ENCODE assay signal across 10 cellular contexts in the genomic region with DNA sequence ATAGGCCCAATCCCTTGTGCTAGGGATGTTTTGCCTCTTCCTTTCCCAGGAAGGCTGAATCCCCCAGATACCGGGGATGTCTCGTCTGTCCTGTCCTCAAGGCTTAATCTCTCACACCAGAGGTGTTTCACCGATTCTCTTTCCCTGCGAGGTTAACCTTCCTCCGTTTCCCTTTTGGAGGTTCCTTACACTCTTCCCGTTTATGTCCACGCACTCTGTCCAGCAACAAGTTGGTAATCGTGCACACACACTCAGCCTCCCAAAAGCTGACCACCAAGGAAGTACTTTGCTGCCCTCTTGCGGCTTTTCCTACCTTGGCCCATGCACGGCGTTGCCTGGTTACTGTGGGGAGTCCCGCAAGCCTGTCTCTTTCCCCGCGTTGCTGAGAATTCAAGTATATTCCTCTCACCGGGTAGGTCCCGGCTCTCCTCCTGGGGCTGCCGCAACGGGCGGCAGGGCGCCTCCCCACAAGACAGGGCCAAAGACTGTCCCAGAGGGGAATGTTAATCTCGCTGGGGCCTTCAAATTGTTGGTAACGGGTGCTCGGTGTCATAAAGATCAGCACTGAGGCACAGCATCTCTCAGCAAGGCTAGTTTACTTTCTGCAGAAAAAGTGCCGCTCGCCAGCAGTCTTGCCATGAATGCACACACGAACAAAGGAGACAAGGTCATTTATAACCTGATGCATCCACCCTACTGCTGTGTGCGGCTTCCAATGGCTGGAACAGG. TPM values are rescaled to one million over a fixed set of nuclear protein-coding genes. Genes with fewer than 3 reads are reported as not detected.
A peak's percentile ranks its signal among the peaks of the same experiment; 100 is the strongest.
DNase-seq lines count a peak whose midpoint lies in the region; ATAC-seq and TF ChIP-seq lines count a peak whose summit lies in the region.
"Had no signal": no experiment of that assay in that cellular context is flagged by ENCODE, and none has a peak within 500 bp of the region (broad histone marks: within the 10 kb centered on the region; RNA-seq: fewer than 3 reads in every experiment).

No MANE protein-coding gene starts in this region.

- CTCF ChIA-PET in activated CD8-positive, alpha-beta T cell treated with anti-CD3 and anti-CD28 coated beads, Interleukin-2, amount 10 ng/mL, durations not matched to agents 7 days and 5 days (lab: Charles Lee): no interaction called here

- ATAC-seq in activated CD8-positive, alpha-beta T cell treated with anti-CD3 and anti-CD28 coated beads, Interleukin-2, amount 10 ng/mL, durations not matched to agents 7 days and 5 days: no peak
- ATAC-seq in GM18502 (IDR thresholded peaks at IDR 0.05; ENCODE audit: poor library complexity, unreplicated experiment) (no peak), GM21619 (IDR thresholded peaks at IDR 0.05; ENCODE audit: unreplicated experiment) (no peak)

- no peak overlapping the region for H3K27ac Mint-ChIP-seq in nephron progenitor cell
- no peak overlapping the region for H3K27ac Mint-ChIP-seq in activated CD8-positive, alpha-beta T cell treated with anti-CD3 and anti-CD28 coated beads, Interleukin-2, amount 10 ng/mL, durations not matched to agents 7 days and 5 days

- POLR2A ChIA-PET in activated CD8-positive, alpha-beta T cell treated with anti-CD3 and anti-CD28 coated beads, Interleukin-2, amount 10 ng/mL, durations not matched to agents 7 days and 5 days (lab: Charles Lee): no interaction called here

- peaks cover 5% of the 10 kb centered on the region for H3K27me3 Mint-ChIP-seq in nephron progenitor cell (ENCODE audit: low read depth, poor library complexity)
- H3K27me3 Mint-ChIP-seq in activated CD8-positive, alpha-beta T cell treated with anti-CD3 and anti-CD28 coated beads, Interleukin-2, amount 10 ng/mL, durations not matched to agents 7 days and 5 days (ENCODE audit: low read depth): peaks cover 2% of the 10 kb centered on the region

- no peaks in the 10 kb centered on the region for H3K36me3 Mint-ChIP-seq in nephron progenitor cell (ENCODE audit: low read depth)
- H3K36me3 Mint-ChIP-seq in activated CD8-positive, alpha-beta T cell treated with anti-CD3 and anti-CD28 coated beads, Interleukin-2, amount 10 ng/mL, durations not matched to agents 7 days and 5 days (ENCODE audit: low read depth): no peaks in the 10 kb centered on the region

- intact Hi-C loops in posterior vena cava (cut with DNase I): no loop called here

- H3K27me3 ChIP-seq in MG63: no peaks in the 10 kb centered on the region

- H3K9me3 Mint-ChIP-seq in nephron progenitor cell: peaks cover 66% of the 10 kb centered on the region
- H3K9me3 Mint-ChIP-seq in activated CD8-positive, alpha-beta T cell treated with anti-CD3 and anti-CD28 coated beads, Interleukin-2, amount 10 ng/mL, durations not matched to agents 7 days and 5 days (ENCODE audit: insufficient read depth): no peaks in the 10 kb centered on the region

- H3K36me3 ChIP-seq in MG63: no peaks in the 10 kb centered on the region

- H3K4me3 ChIP-seq in MG63: no peak overlapping the region
- H3K4me3 ChIP-seq: skin epidermis had no signal

- peak overlapping the region; percentile 46 for H3K4me3 Mint-ChIP-seq in nephron progenitor cell
- H3K4me3 Mint-ChIP-seq in activated CD8-positive, alpha-beta T cell treated with anti-CD3 and anti-CD28 coated beads, Interleukin-2, amount 10 ng/mL, durations not matched to agents 7 days and 5 days: no peak overlapping the region

- peak; percentile 23 for TF ChIP-seq CTCF in nephron progenitor cell (IDR thresholded peaks at IDR 0.05)

- DNase-seq in Daoy (ENCODE audit: low read depth) (peak; percentile 81), MG63 (peak; percentile 61), amniotic epithelial cell (ENCODE audit: low read depth) (peak; percentile 40), nephron progenitor cell (peak; percentile 40), posterior vena cava (ENCODE audit: low spot score) (no peak)
- DNase-seq in activated CD8-positive, alpha-beta T cell treated with anti-CD3 and anti-CD28 coated beads, Interleukin-2, amount 10 ng/mL, durations not matched to agents 7 days and 5 days: no peak
- DNase-seq: NCI-H1436 treated with DMSO at 0.1 percent for 48 hours had no signal

- H3K9me3 ChIP-seq in MG63: peaks cover 3% of the 10 kb centered on the region; the same call in 1 of the 2 replicates

- no peaks in the 10 kb centered on the region for H3K4me1 Mint-ChIP-seq in nephron progenitor cell
- H3K4me1 Mint-ChIP-seq in activated CD8-positive, alpha-beta T cell treated with anti-CD3 and anti-CD28 coated beads, Interleukin-2, amount 10 ng/mL, durations not matched to agents 7 days and 5 days (ENCODE audit: low read depth): no peaks in the 10 kb centered on the region

RNA-seq across cellular contexts. Expression of gene CD177, which starts 36.7 kb away (rescaled TPM):
- total RNA-seq in Daoy (2014; rRNA removed; shearing (Covaris generic)): not detected in 2 replicates
- 2.7 and 4.9 TPM in 2 replicates for total RNA-seq in MG63 (2014; rRNA removed; shearing (Covaris generic); ENCODE audit: low replicate concordance)
- 1 to 10 TPM; 2.8 to 8.4 TPM for total RNA-seq in posterior vena cava
- total RNA-seq in activated CD8-positive, alpha-beta T cell treated with anti-CD3 and anti-CD28 coated beads, Interleukin-2, amount 10 ng/mL, durations not matched to agents 7 days and 5 days: not detected

RNA-seq across cellular contexts. Expression of gene PSG9, which starts 47.4 kb away (rescaled TPM):
- 0.29 and 0.60 TPM in 2 replicates for total RNA-seq in Daoy (2014; rRNA removed; shearing (Covaris generic))
- not detected in 2 replicates for total RNA-seq in MG63 (2014; rRNA removed; shearing (Covaris generic); ENCODE audit: low replicate concordance)
- not detected for total RNA-seq in posterior vena cava
- total RNA-seq in activated CD8-positive, alpha-beta T cell treated with anti-CD3 and anti-CD28 coated beads, Interleukin-2, amount 10 ng/mL, durations not matched to agents 7 days and 5 days: not detected

Comparison
In these comparisons a context has a peak if more than half of its experiments do, and no peak if none do; other contexts are left out.
1. DNase-seq: peak in Daoy (single experiment), MG63 (single experiment), amniotic epithelial cell (single experiment) and nephron progenitor cell (single experiment); none in posterior vena cava (single experiment) and activated CD8-positive, alpha-beta T cell treated with anti-CD3 and anti-CD28 coated beads, Interleukin-2, amount 10 ng/mL, durations not matched to agents 7 days and 5 days (single experiment).